ENCODE assay signal across 15 cellular contexts in the genomic region with DNA sequence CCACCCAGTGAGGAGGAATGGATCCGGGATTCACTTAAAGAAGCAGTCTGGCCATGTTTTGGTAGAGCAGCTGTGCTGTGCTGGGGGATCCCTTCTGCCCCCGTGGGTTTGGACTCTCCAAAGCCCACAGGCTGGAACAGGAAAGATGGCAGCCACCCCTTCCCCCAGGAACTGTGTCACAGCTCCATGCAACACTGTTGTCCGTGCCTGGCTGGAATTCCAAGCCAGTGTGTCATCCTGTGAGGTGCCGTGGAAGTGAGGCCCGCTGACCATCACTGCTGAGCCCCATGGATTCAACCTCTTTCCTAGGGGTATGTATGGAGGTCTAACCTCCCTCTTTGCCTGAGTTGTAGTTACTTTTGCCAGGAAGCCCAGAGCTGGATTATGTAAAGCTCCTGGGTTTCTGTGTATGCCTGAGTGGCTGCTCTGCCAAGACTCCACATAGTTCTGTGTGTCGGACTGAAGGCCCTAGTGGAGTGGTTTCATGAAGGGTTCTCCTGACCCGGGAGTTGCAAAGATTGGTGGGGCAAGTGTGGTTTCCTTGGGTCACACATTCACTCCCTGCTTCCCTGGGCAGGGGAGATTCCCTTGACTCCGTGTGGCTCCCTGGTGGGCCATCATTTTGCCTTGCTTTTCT. TPM values are rescaled to one million over a fixed set of nuclear protein-coding genes. Genes with fewer than 3 reads are reported as not detected.
DNase-seq lines count a peak whose midpoint lies in the region; ATAC-seq, FAIRE-seq and TF ChIP-seq lines count a peak whose summit lies in the region.
"Had no signal": no experiment of that assay in that cellular context is flagged by ENCODE, and none has a peak within 500 bp of the region (broad histone marks: within the 10 kb centered on the region; RNA-seq: fewer than 3 reads in every experiment).

No MANE protein-coding gene starts in this region.

- TF ChIP-seq POLR2A in A549 (IDR thresholded peaks at IDR 0.05; ENCODE audit: low read length): no peak

- peak overlapping the region; percentile 52 for H3K4me2 ChIP-seq in A549

- peaks cover 40 to 82% of the 10 kb centered on the region in 2 donors for H3K4me1 Mint-ChIP-seq in stimulated activated naive B cell treated with anti-CD40 and anti-IgM and Interleukin-4, amounts not matched to agents 10 μg/mL and 1 μg/mL and 100 μg/mL, for 72 hours

- ATAC-seq in A549 (peak; percentile 92 to 95), left lung (peak; percentile 21), omental fat pad (ENCODE audit: low FRiP score) (no peak)
- no peak for ATAC-seq in stimulated activated naive B cell treated with anti-CD40 and anti-IgM and Interleukin-4, amounts not matched to agents 10 μg/mL and 1 μg/mL and 100 μg/mL, for 72 hours (replicated peaks)
- ATAC-seq: esophagus mucosa had no signal

- no peak for TF ChIP-seq EP300 in A549 (IDR thresholded peaks at IDR 0.05)

- H3K4me3 Mint-ChIP-seq in stimulated activated naive B cell treated with anti-CD40 and anti-IgM and Interleukin-4, amounts not matched to agents 10 μg/mL and 1 μg/mL and 100 μg/mL, for 72 hours: no peak overlapping the region
- H3K4me3 Mint-ChIP-seq: activated naive CD8-positive, alpha-beta T cell treated with anti-CD3 and anti-CD28 coated beads, Interleukin-2, amount 10 ng/mL, durations not matched to agents 7 days and 5 days had no signal

- H3K27ac Mint-ChIP-seq in stimulated activated naive B cell treated with anti-CD40 and anti-IgM and Interleukin-4, amounts not matched to agents 10 μg/mL and 1 μg/mL and 100 μg/mL, for 72 hours: no peak overlapping the region
- H3K27ac Mint-ChIP-seq: activated naive CD8-positive, alpha-beta T cell treated with anti-CD3 and anti-CD28 coated beads, Interleukin-2, amount 10 ng/mL, durations not matched to agents 7 days and 5 days had no signal

- H3K36me3 ChIP-seq in KOPT-K1 (ENCODE audit: insufficient read depth, low read length) (no peaks in the 10 kb centered on the region), left lung (no peaks in the 10 kb centered on the region)

- peaks cover 15% of the 10 kb centered on the region for H3K4me1 ChIP-seq in A549
- H3K4me1 ChIP-seq in left lung: no peaks in the 10 kb centered on the region
- H3K4me1 ChIP-seq: testis had no signal

- no peaks in the 10 kb centered on the region for H3K27me3 Mint-ChIP-seq in stimulated activated naive B cell treated with anti-CD40 and anti-IgM and Interleukin-4, amounts not matched to agents 10 μg/mL and 1 μg/mL and 100 μg/mL, for 72 hours

- H3K27ac ChIP-seq in A549: peak overlapping the region; percentile 22 to 74; a peak in 3 of 6 replicates
- peak overlapping the region; percentile 7 for H3K27ac ChIP-seq in KOPT-K1 (ENCODE audit: low read depth, low read length, poor library complexity, severe bottlenecking)
- H3K27ac ChIP-seq in left lung: peak overlapping the region in 1 of 2 donors; percentile 13
- H3K27ac ChIP-seq: testis had no signal

- peaks cover 3% of the 10 kb centered on the region in 2 donors for H3K9me3 Mint-ChIP-seq in stimulated activated naive B cell treated with anti-CD40 and anti-IgM and Interleukin-4, amounts not matched to agents 10 μg/mL and 1 μg/mL and 100 μg/mL, for 72 hours

- peak; percentile 37 to 48 for DNase-seq in A549 (ENCODE audit: low read depth in 1 of 2, low spot score in 1 of 2)
- peak; percentile 72 for DNase-seq in choroid plexus epithelial cell (ENCODE audit: low read depth)
- DNase-seq in left lung: peak in 1 of 2 donors; percentile 50
- DNase-seq in iPS-NIHi11 (ENCODE audit: low spot score): no peak
- no peak for DNase-seq in omental fat pad (ENCODE audit: low spot score)
- no peak for DNase-seq in stimulated activated naive B cell treated with anti-CD40 and anti-IgM and Interleukin-4, amounts not matched to agents 10 μg/mL and 1 μg/mL and 100 μg/mL, for 72 hours
- no peak for DNase-seq in activated gamma-delta T cell (lab: John Stamatoyannopoulos, UW)
- DNase-seq: activated CD4-positive, alpha-beta T cell treated with anti-CD3 and anti-CD28 coated beads, Interleukin-2, amount 50 U/mL, for 4 hours; activated naive CD8-positive, alpha-beta T cell treated with anti-CD3 and anti-CD28 coated beads, Interleukin-2, amount 10 ng/mL, durations not matched to agents 7 days and 5 days; AML-193; NCI-H2171; SHP77; testis had no signal

- no peaks in the 10 kb centered on the region for H3K27me3 ChIP-seq in left lung
- H3K27me3 ChIP-seq: testis had no signal

- no peak for TF ChIP-seq RAD21 in A549 (conservative IDR thresholded peaks at IDR 0.05 in 1 of 2, IDR thresholded peaks at IDR 0.05 in 1 of 2)

- H3K36me3 Mint-ChIP-seq in stimulated activated naive B cell treated with anti-CD40 and anti-IgM and Interleukin-4, amounts not matched to agents 10 μg/mL and 1 μg/mL and 100 μg/mL, for 72 hours: peaks cover 15 to 66% of the 10 kb centered on the region in 2 donors

- 0 out of 3 replicates have a peak, but pooled peaks cover 7% of the 10 kb centered on the region for H3K9me3 ChIP-seq in A549
- peaks cover 19% of the 10 kb centered on the region for H3K9me3 ChIP-seq in KOPT-K1 (ENCODE audit: insufficient read depth, low read length, poor library complexity, severe bottlenecking)
- H3K9me3 ChIP-seq in left lung: peaks cover 0 to 2% of the 10 kb centered on the region in 2 donors
- H3K9me3 ChIP-seq: testis had no signal

- POLR2A ChIA-PET in A549 (lab: Yijun Ruan, JAX): no interaction called here

- 45% methylated on average over 7 of the region's 8 CpGs for WGBS in A549 (ENCODE audit: missing lambda C conversion rate)

- FAIRE-seq in A549 (lab: Jason Lieb, UNC): no peak

- intact Hi-C loops in left lung (cut with DNase I): no loop called here

- CTCF ChIA-PET in A549 (lab: Yijun Ruan, JAX): no interaction called here

- TF ChIP-seq CTCF in A549 (IDR thresholded peaks at IDR 0.05): no peak
- no peak for TF ChIP-seq CTCF in choroid plexus epithelial cell (conservative IDR thresholded peaks at IDR 0.05; ENCODE audit: low read depth, low read length)
- TF ChIP-seq CTCF in left lung (IDR thresholded peaks at IDR 0.05): no peak
- TF ChIP-seq CTCF in omental fat pad (IDR thresholded peaks at IDR 0.05): no peak

- H3K4me3 ChIP-seq in A549: no peak overlapping the region
- H3K4me3 ChIP-seq in choroid plexus epithelial cell (ENCODE audit: low read depth, low read length): no peak overlapping the region
- no peak overlapping the region for H3K4me3 ChIP-seq in left lung
- H3K4me3 ChIP-seq: testis had no signal

TF ChIP-seq in A549, 52 proteins besides CTCF, POLR2A, EP300 and RAD21:
- TF ChIP-seq FOSB (CRISPR knock-in tag; IDR thresholded peaks at IDR 0.05) (no peak), FOSL2 (IDR thresholded peaks at IDR 0.05) (no peak), FOSL2 (CRISPR knock-in tag; IDR thresholded peaks at IDR 0.05) (peak; percentile 28; the same call in 1 of the 2 replicates)

RNA-seq across cellular contexts. Expression of a gene that starts 35.1 kb away (rescaled TPM):
- polyA plus RNA-seq in A549 (2011; rRNA removed) (37.9 and 39.9 TPM in 2 replicates), A549 (2017; fragmentation: RNase III; extraction: RNeasy Plus Mini Kit Qiagen cat#74134 plus additional on column Dnase treatment) (26.3 to 29.2 TPM (median 28.5 TPM) in 3 replicates)
- polyA plus RNA-seq in A549 (2012; cell fraction: cytosol; rRNA removed): 25.8 and 29.5 TPM in 2 replicates
- 9.1 and 15.0 TPM in 2 replicates for polyA plus RNA-seq in A549 (2012; cell fraction: nucleus; rRNA removed)
- 23.8 and 27.4 TPM in 2 replicates for polyA minus RNA-seq in A549 (2011; rRNA and poly(A)+ RNA removed)
- total RNA-seq in left lung (10 to 100 TPM; 33.3 to 47.2 TPM), omental fat pad (10 to 100 TPM; 31.9 to 55.4 (median 42.5) TPM)

Comparison
In these comparisons a context has a peak if more than half of its experiments do, and no peak if none do; other contexts are left out.
1. ATAC-seq: peak in A549 (2 of 2) and left lung (single experiment); none in omental fat pad (single experiment) and stimulated activated naive B cell treated with anti-CD40 and anti-IgM and Interleukin-4, amounts not matched to agents 10 μg/mL and 1 μg/mL and 100 μg/mL, for 72 hours (0 of 2).
2. DNase-seq: peak in A549 (2 of 2) and choroid plexus epithelial cell (single experiment); none in iPS-NIHi11 (single experiment), omental fat pad (single experiment), stimulated activated naive B cell treated with anti-CD40 and anti-IgM and Interleukin-4, amounts not matched to agents 10 μg/mL and 1 μg/mL and 100 μg/mL, for 72 hours (single experiment) and activated gamma-delta T cell (single experiment).